1 cellular context compared by ENCODE assay signal in the genomic region with DNA sequence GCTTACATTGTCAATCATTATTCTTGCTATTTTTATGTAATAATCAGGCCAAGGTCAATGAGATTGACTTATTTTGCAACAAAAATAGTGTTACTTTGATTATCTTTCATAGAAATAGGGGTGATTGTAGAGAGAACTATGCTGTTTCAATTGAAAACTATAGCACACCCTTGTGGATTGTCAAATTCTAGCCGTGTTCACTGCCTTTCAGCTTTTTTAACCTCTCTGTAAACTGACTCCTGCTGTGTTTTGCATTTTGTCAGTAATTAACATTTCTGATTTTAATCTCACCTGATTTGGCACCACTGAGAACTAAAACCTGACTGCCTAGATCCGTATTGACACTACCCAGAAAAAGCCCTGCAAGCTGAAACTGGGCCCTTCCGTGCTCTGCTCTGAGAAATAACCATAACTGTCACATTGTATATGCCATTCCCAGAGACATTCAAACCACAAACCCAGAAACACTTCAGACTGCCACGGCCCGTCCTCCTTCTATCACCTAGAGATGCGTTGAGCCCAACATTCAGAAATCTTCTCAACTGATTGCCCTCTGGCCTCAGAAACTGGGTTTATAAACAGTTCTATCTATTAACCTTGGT.
TF ChIP-seq lines count a peak whose summit lies in the region.

No MANE protein-coding gene starts in this region.

TF ChIP-seq in GM12878, 131 proteins besides CTCF, POLR2A, EP300 and RAD21 (continued from another document):
- TF ChIP-seq IRF5 (IDR thresholded peaks at IDR 0.05; ENCODE audit: borderline replicate concordance) (no peak), TCF12 (IDR thresholded peaks at IDR 0.05; ENCODE audit: low read depth, low read length) (no peak), SMARCA5 (IDR thresholded peaks at IDR 0.05) (0 out of 2 replicates have a peak, but pooled peaks have one; percentile 33), ZNF592 (IDR thresholded peaks at IDR 0.05) (0 out of 2 replicates have a peak, but pooled peaks have one; percentile 32), MTA2 (IDR thresholded peaks at IDR 0.05; ENCODE audit: low read depth) (peak; percentile 24; the same call in 1 of the 2 replicates), IKZF2 (IDR thresholded peaks at IDR 0.05) (0 out of 4 replicates have a peak, but pooled peaks of 1 of the 2 experiments have one; percentile 23), SMC3 (IDR thresholded peaks at IDR 0.05; ENCODE audit: borderline replicate concordance, low read length) (peak; percentile 24; the same call in 1 of the 2 replicates), POU2F2 (IDR thresholded peaks at IDR 0.05; ENCODE audit: borderline replicate concordance, low read depth, low read length) (no peak), ZNF687 (IDR thresholded peaks at IDR 0.05) (0 out of 2 replicates have a peak, but pooled peaks have one; percentile 45), FOXM1 (IDR thresholded peaks at IDR 0.05; ENCODE audit: low read depth, low read length) (no peak)
